8 cellular contexts compared by ENCODE assay signal in genomic region chr5:140548300-140548688, GRCh38.
DNase-seq lines count a peak whose midpoint lies in the region; ATAC-seq and TF ChIP-seq lines count a peak whose summit lies in the region.

No MANE protein-coding gene starts in this region.

- no peaks in the 10 kb centered on the region for H3K27me3 Mint-ChIP-seq in nephron progenitor cell (ENCODE audit: low read depth, poor library complexity)

- H3K4me1 ChIP-seq in BLaER1, result peaks cover 42% of the 10 kb centered on the region
- H3K4me1 ChIP-seq in HUES6 (ENCODE audit: control insufficient read depth, insufficient read depth, low read length), result peaks cover 23% of the 10 kb centered on the region
- peaks cover 23% of the 10 kb centered on the region for H3K4me1 ChIP-seq in effector memory CD4-positive, alpha-beta T cell (ENCODE audit: control insufficient read depth, insufficient read depth, low read length, poor library complexity, severe bottlenecking)

- TF ChIP-seq CTCF in nephron progenitor cell (IDR thresholded peaks at IDR 0.05), result no peak

- H3K36me3 ChIP-seq in BLaER1 (peaks cover 63% of the 10 kb centered on the region), HUES6 (ENCODE audit: control insufficient read depth, insufficient read depth, low read length) (peaks cover 51% of the 10 kb centered on the region)
- peaks cover 37% of the 10 kb centered on the region for H3K36me3 ChIP-seq in effector memory CD4-positive, alpha-beta T cell (ENCODE audit: control insufficient read depth, insufficient read depth, low read length)

- H3K9ac ChIP-seq in BLaER1, result peak overlapping the region; percentile 82
- peak overlapping the region; percentile 63 for H3K9ac ChIP-seq in HUES6 (ENCODE audit: low read length)

- peak overlapping the region; percentile 83 for H3K4me2 ChIP-seq in BLaER1

- peaks cover 50% of the 10 kb centered on the region for H3K36me3 Mint-ChIP-seq in nephron progenitor cell (ENCODE audit: low read depth)

- peak overlapping the region; percentile 91 for H3K27ac ChIP-seq in BLaER1
- H3K27ac ChIP-seq in HUES6 (ENCODE audit: low read depth, low read length), result peak overlapping the region; percentile 53
- peak overlapping the region; percentile 83 for H3K27ac ChIP-seq in effector memory CD4-positive, alpha-beta T cell (ENCODE audit: insufficient read depth, low read length, poor library complexity, severe bottlenecking)

- H3K27ac Mint-ChIP-seq in nephron progenitor cell, result peak overlapping the region; percentile 92

- DNase-seq in effector memory CD4-positive, alpha-beta T cell, result no peak
- DNase-seq in nephron progenitor cell (no peak), globus pallidus (ENCODE audit: low spot score) (no peak), cortex of kidney (lab: John Stamatoyannopoulos, UW) (no peak), NOMO-1 treated with DMSO at 0.1 percent for 48 hours (lab: John Stamatoyannopoulos, UW; ENCODE audit: unreplicated experiment) (no peak)

- no peaks in the 10 kb centered on the region for H3K9me3 Mint-ChIP-seq in nephron progenitor cell

- peaks cover 31% of the 10 kb centered on the region for H3K4me1 Mint-ChIP-seq in nephron progenitor cell

- no peaks in the 10 kb centered on the region for H3K27me3 ChIP-seq in BLaER1
- no peaks in the 10 kb centered on the region for H3K27me3 ChIP-seq in HUES6 (ENCODE audit: control insufficient read depth, insufficient read depth, low read length)
- no peaks in the 10 kb centered on the region for H3K27me3 ChIP-seq in effector memory CD4-positive, alpha-beta T cell (replicated peaks; ENCODE audit: control insufficient read depth, insufficient read depth, low read length, poor library complexity, severe bottlenecking)

- peak overlapping the region; percentile 77 for H3K4me3 Mint-ChIP-seq in nephron progenitor cell

- H4K20me1 ChIP-seq in BLaER1, result no peaks in the 10 kb centered on the region

- ATAC-seq in GM21528 (IDR thresholded peaks at IDR 0.05; ENCODE audit: low FRiP score, unreplicated experiment), result no peak

- H3K9me3 ChIP-seq in BLaER1 (no peaks in the 10 kb centered on the region), HUES6 (ENCODE audit: control insufficient read depth, insufficient read depth, low read depth, low read length) (no peaks in the 10 kb centered on the region)
- no peaks in the 10 kb centered on the region for H3K9me3 ChIP-seq in effector memory CD4-positive, alpha-beta T cell (ENCODE audit: control insufficient read depth, low read length)

- H3K4me3 ChIP-seq in BLaER1 (peak overlapping the region; percentile 68), HUES6 (ENCODE audit: low read depth, low read length) (peak overlapping the region; percentile 64)
- H3K4me3 ChIP-seq in effector memory CD4-positive, alpha-beta T cell (ENCODE audit: insufficient read depth, low read depth, low read length, poor library complexity, severe bottlenecking), result peak overlapping the region; percentile 71
